Comparison of ENCODE assay signal across 8 cellular contexts in the genomic region with DNA sequence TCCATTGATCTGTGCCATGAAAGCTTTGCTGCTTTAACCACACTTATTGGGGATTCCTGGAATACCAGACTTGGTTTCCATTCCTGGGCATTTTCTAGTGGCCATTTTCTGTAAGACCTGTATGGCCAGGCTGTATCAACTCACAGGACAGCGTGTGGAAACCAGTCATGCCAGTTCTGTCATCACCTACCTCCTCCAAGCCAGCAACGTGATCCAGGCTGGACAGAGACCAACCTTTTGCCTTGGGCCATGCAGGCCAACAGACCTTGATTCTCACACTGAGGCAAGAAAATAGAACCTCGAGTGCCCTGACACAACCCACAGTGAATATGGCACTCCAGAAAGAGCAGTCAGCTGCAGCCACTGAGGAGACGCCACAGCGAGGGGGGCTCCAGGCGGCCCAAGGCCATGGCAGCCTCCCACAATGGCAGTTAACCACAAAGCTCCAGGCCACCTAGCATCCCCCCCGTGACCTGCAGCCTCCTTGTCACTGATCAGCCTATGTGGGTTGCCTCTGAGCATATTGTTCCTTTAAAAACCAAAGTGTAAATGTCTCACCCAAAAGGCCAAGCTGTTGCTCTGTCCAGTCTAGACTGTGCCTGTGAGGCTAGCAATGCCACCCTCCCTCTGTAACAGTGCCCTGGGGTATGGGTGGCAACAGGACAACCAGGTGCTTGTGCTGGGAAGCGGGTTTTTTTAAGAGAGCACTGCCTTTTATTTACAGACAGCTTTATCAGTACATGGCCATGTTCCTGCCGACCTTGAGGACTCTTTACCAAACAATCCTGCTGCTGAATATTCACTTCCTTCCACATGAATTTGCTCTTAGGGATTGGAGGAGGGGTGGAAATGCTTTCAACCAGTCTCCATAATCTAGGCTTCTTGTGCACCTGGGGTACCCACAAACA.
A peak's percentile ranks its signal among the peaks of the same experiment; 100 is the strongest.
DNase-seq lines count a peak whose midpoint lies in the region; ATAC-seq, FAIRE-seq and TF ChIP-seq lines count a peak whose summit lies in the region.

No MANE protein-coding gene starts in this region.

- peak; percentile 81 to 87 (median 84) for ATAC-seq in pancreas
- no peak for ATAC-seq in GM18498 (IDR thresholded peaks at IDR 0.05; ENCODE audit: unreplicated experiment)
- ATAC-seq in GM18870 (IDR thresholded peaks at IDR 0.05; ENCODE audit: unreplicated experiment), result no peak

- H3K9me3 ChIP-seq in OCI-LY7 (ENCODE audit: low read length) (no peaks in the 10 kb centered on the region), endocrine pancreas (ENCODE audit: control insufficient read depth, low read length) (no peaks in the 10 kb centered on the region), pancreas (no peaks in the 10 kb centered on the region), tibial nerve (no peaks in the 10 kb centered on the region)

- 0 out of 2 replicates have a peak overlapping the region, but pooled peaks have one; percentile 30 for H2AFZ ChIP-seq in OCI-LY7 (ENCODE audit: low read length)

- no peak overlapping the region for H3K4me2 ChIP-seq in OCI-LY7 (ENCODE audit: low read length)

- H3K79me2 ChIP-seq in OCI-LY7 (ENCODE audit: insufficient read depth, low read depth, low read length), result no peaks in the 10 kb centered on the region

- no peaks in the 10 kb centered on the region for H3K27me3 ChIP-seq in endocrine pancreas (ENCODE audit: control insufficient read depth, insufficient read depth, low read length)
- H3K27me3 ChIP-seq in pancreas, result no peaks in the 10 kb centered on the region
- no peaks in the 10 kb centered on the region for H3K27me3 ChIP-seq in tibial nerve

- 12 to 18% methylated on average over 9 of the region's 9 CpGs for WGBS in pancreas, 2 donors
- 77 to 82% methylated on average over 8 to 9 of the region's 9 CpGs for WGBS in tibial nerve, 2 donors

- POLR2A ChIA-PET in OCI-LY7 (lab: Charles Lee), result no interaction called here

- CTCF ChIA-PET in OCI-LY7 (lab: Charles Lee; ENCODE audit: unreplicated experiment), result no interaction called here

- H4K20me1 ChIP-seq in OCI-LY7 (ENCODE audit: insufficient read depth, low read length), result no peaks in the 10 kb centered on the region

- FAIRE-seq in pancreas (lab: Jason Lieb, UNC), result no peak

- H3K27ac ChIP-seq in OCI-LY7 (ENCODE audit: low read depth, low read length, poor library complexity, severe bottlenecking) (no peak overlapping the region), pancreas (peak overlapping the region; percentile 88 to 96 (median 92)), tibial nerve (peak overlapping the region in 2 of 4 donors; percentile 49 to 66)

- intact Hi-C loops in OCI-LY7 (cut with micrococcal nuclease; ENCODE audit: unreplicated experiment) (no loop called here), pancreas (cut with DNase I) (no loop called here)

- no peaks in the 10 kb centered on the region for H3K9me2 ChIP-seq in OCI-LY7 (ENCODE audit: insufficient read depth, low read length)

- TF ChIP-seq POLR2A in tibial nerve (IDR thresholded peaks at IDR 0.05), result no peak

- H3K36me3 ChIP-seq in OCI-LY7 (ENCODE audit: insufficient read depth, low read length), result no peaks in the 10 kb centered on the region
- H3K36me3 ChIP-seq in endocrine pancreas (ENCODE audit: control insufficient read depth, insufficient read depth, low read length), result peaks cover 2% of the 10 kb centered on the region
- no peaks in the 10 kb centered on the region for H3K36me3 ChIP-seq in pancreas
- H3K36me3 ChIP-seq in tibial nerve, result no peaks in the 10 kb centered on the region

- H3K9ac ChIP-seq in endocrine pancreas (ENCODE audit: control insufficient read depth, insufficient read depth, low read length), result peak overlapping the region; percentile 7

- no TSS peak for BruUV-seq in OCI-LY7 (replicated peaks; lab: Mats Ljungman, UMichigan)

- H3K4me1 ChIP-seq in OCI-LY7 (ENCODE audit: insufficient read depth, low read length, poor library complexity, severe bottlenecking) (peaks cover 13% of the 10 kb centered on the region), endocrine pancreas (ENCODE audit: control insufficient read depth, insufficient read depth, low read length) (peaks cover 18% of the 10 kb centered on the region), pancreas (peaks cover 55 to 67% (median 65%) of the 10 kb centered on the region in 3 donors), tibial nerve (peaks cover 0 to 19% (median 18%) of the 10 kb centered on the region in 4 donors)

- H3K4me3 ChIP-seq in OCI-LY7 (ENCODE audit: low read depth, low read length, poor library complexity, severe bottlenecking) (no peak overlapping the region), endocrine pancreas (ENCODE audit: control insufficient read depth, insufficient read depth, low read length) (no peak overlapping the region), pancreas (peak overlapping the region in 1 of 4 donors; percentile 13), tibial nerve (no peak overlapping the region)

- DNase-seq in DMS153 (lab: John Stamatoyannopoulos, UW) (peak; percentile 50), OCI-LY7 (ENCODE audit: low spot score) (no peak), pancreas (peak in 5 of 6 donors; percentile 88 to 95 (median 94)), T1000 (lab: John Stamatoyannopoulos, UW) (no peak), tibial nerve (ENCODE audit: low spot score in 2 of 2) (no peak)

- peak in 1 of 2 donors; percentile 7 for TF ChIP-seq EP300 in tibial nerve (IDR thresholded peaks at IDR 0.05)

- no peak for TF ChIP-seq CTCF in OCI-LY7 (conservative IDR thresholded peaks at IDR 0.05; ENCODE audit: low read length)
- TF ChIP-seq CTCF in pancreas (IDR thresholded peaks at IDR 0.05), result no peak
- no peak for TF ChIP-seq CTCF in tibial nerve (IDR thresholded peaks at IDR 0.05)

Comparison
In these comparisons a context has a peak if more than half of its experiments do, and no peak if none do; other contexts are left out.
1. DNase-seq: peak in DMS153 (single experiment) and pancreas (5 of 6); none in OCI-LY7 (single experiment), T1000 (single experiment) and tibial nerve (0 of 2).
2. ATAC-seq: peak in pancreas (4 of 4); none in GM18498 (single experiment) and GM18870 (single experiment).